ENCODE assay signal across 18 cellular contexts in the genomic region with DNA sequence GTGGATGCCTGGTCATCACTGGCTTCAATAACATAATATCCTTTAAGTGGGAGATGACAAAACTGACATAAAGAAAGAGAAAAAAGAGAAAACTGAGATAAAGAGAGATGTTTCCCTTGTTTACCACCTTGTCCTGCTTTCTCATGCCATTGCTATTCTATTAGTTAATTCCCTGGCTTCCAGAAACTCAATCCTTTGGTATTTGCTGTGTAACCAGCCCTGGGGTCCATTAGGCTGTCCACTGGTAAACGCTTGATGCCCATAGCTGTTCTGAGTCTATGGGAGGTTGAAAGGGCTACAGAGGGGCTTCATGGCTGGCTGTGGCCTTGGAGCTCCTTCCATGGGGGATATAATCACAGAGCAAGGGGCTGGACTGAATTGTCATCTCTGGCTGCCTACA.
"Had no signal": no experiment of that assay in that cellular context is flagged by ENCODE, and none has a peak within 500 bp of the region (broad histone marks: within the 10 kb centered on the region; RNA-seq: fewer than 3 reads in every experiment).

No MANE protein-coding gene starts in this region.

- ATAC-seq: left lung; natural killer cell; sciatic nerve; stimulated activated naive B cell treated with anti-CD40 and anti-IgM and Interleukin-4, amounts not matched to agents 10 μg/mL and 1 μg/mL and 100 μg/mL, for 72 hours had no signal

- H3K4me1 Mint-ChIP-seq: activated naive CD8-positive, alpha-beta T cell treated with anti-CD3 and anti-CD28 coated beads, Interleukin-2, amount 10 ng/mL, durations not matched to agents 7 days and 5 days; natural killer cell; stimulated activated naive B cell treated with anti-CD40 and anti-IgM and Interleukin-4, amounts not matched to agents 10 μg/mL and 1 μg/mL and 100 μg/mL, for 72 hours had no signal

- DNase-seq: activated CD4-positive, alpha-beta T cell treated with anti-CD3 and anti-CD28 coated beads for 4 hours; activated CD4-positive, alpha-beta T cell treated with anti-CD3 and anti-CD28 coated beads, Interleukin-2, amount 50 U/mL, for 48 hours; activated CD4-positive, CD25-positive, alpha-beta regulatory T cell; activated naive CD4-positive, alpha-beta T cell treated with anti-CD3 and anti-CD28 coated beads for 36 hours; activated naive CD8-positive, alpha-beta T cell treated with anti-CD3 and anti-CD28 coated beads, Interleukin-2, amount 10 ng/mL, durations not matched to agents 7 days and 5 days; activated T-cell treated with anti-CD3 and anti-CD28 coated beads, Interleukin-2, amount 50 U/mL, for 48 hours; amygdala; left lung; natural killer cell; stimulated activated CD4-positive, alpha-beta T cell treated with anti-CD3 and anti-CD28 coated beads, Interleukin-15, amount 100 ng/mL, for 24 hours; stimulated activated CD8-positive, alpha-beta memory T cell treated with anti-CD3 and anti-CD28 coated beads, Interleukin-4, amount 100 ng/mL, for 48 hours; stimulated activated naive B cell treated with anti-CD40 and anti-IgM and Interleukin-4, amounts not matched to agents 10 μg/mL and 1 μg/mL and 100 μg/mL, for 72 hours; transverse colon had no signal

- H3K4me3 Mint-ChIP-seq: activated naive CD4-positive, alpha-beta T cell treated with anti-CD3 and anti-CD28 coated beads for 36 hours; activated naive CD8-positive, alpha-beta T cell treated with anti-CD3 and anti-CD28 coated beads, Interleukin-2, amount 10 ng/mL, durations not matched to agents 7 days and 5 days; natural killer cell; stimulated activated naive B cell treated with anti-CD40 and anti-IgM and Interleukin-4, amounts not matched to agents 10 μg/mL and 1 μg/mL and 100 μg/mL, for 72 hours had no signal

- H3K9me3 Mint-ChIP-seq: activated naive CD4-positive, alpha-beta T cell treated with anti-CD3 and anti-CD28 coated beads for 36 hours; activated naive CD8-positive, alpha-beta T cell treated with anti-CD3 and anti-CD28 coated beads, Interleukin-2, amount 10 ng/mL, durations not matched to agents 7 days and 5 days; natural killer cell; stimulated activated naive B cell treated with anti-CD40 and anti-IgM and Interleukin-4, amounts not matched to agents 10 μg/mL and 1 μg/mL and 100 μg/mL, for 72 hours had no signal

- H3K4me2 ChIP-seq: smooth muscle cell had no signal

- H3K4me3 ChIP-seq: cardiac muscle cell, left lung, lung, smooth muscle cell, transverse colon, vagina had no signal

- H3K27ac ChIP-seq: cardiac muscle cell, left lung, transverse colon, vagina had no signal

- H3K36me3 ChIP-seq: cardiac muscle cell, left lung, transverse colon, vagina had no signal

- H3K9me3 ChIP-seq: left lung, transverse colon, vagina had no signal

- H3K4me1 ChIP-seq: left lung, transverse colon, vagina had no signal

- H3K36me3 Mint-ChIP-seq: activated naive CD8-positive, alpha-beta T cell treated with anti-CD3 and anti-CD28 coated beads, Interleukin-2, amount 10 ng/mL, durations not matched to agents 7 days and 5 days; natural killer cell; stimulated activated naive B cell treated with anti-CD40 and anti-IgM and Interleukin-4, amounts not matched to agents 10 μg/mL and 1 μg/mL and 100 μg/mL, for 72 hours had no signal

- H3K27ac Mint-ChIP-seq: activated naive CD4-positive, alpha-beta T cell treated with anti-CD3 and anti-CD28 coated beads for 36 hours; activated naive CD8-positive, alpha-beta T cell treated with anti-CD3 and anti-CD28 coated beads, Interleukin-2, amount 10 ng/mL, durations not matched to agents 7 days and 5 days; natural killer cell; stimulated activated naive B cell treated with anti-CD40 and anti-IgM and Interleukin-4, amounts not matched to agents 10 μg/mL and 1 μg/mL and 100 μg/mL, for 72 hours had no signal

- H3K27me3 ChIP-seq: cardiac muscle cell, left lung, transverse colon, vagina had no signal
